In genomic region chr15:35992791-35993190, GRCh38 we compare ENCODE assay signal across 13 cellular contexts.
DNase-seq lines count a peak whose midpoint lies in the region; TF ChIP-seq lines count a peak whose summit lies in the region.
"Had no signal": no experiment of that assay in that cellular context is flagged by ENCODE, and none has a peak within 500 bp of the region (broad histone marks: within the 10 kb centered on the region; RNA-seq: fewer than 3 reads in every experiment).

No MANE protein-coding gene starts in this region.

- H3K4me3 ChIP-seq in AG10803 (ENCODE audit: low read length) (no peak overlapping the region), adipocyte (ENCODE audit: low read length) (no peak overlapping the region)

- no peaks in the 10 kb centered on the region for H3K27me3 ChIP-seq in adipocyte (replicated peaks; ENCODE audit: control insufficient read depth, insufficient read depth, low read length)

- no peaks in the 10 kb centered on the region for H3K9me3 ChIP-seq in adipocyte (ENCODE audit: control insufficient read depth, low read length)
- H3K9me3 ChIP-seq: Caco-2 had no signal

- no peaks in the 10 kb centered on the region for H3K36me3 ChIP-seq in adipocyte (ENCODE audit: control insufficient read depth, insufficient read depth, low read length, severe bottlenecking)

- no peaks in the 10 kb centered on the region for H3K4me1 ChIP-seq in adipocyte (ENCODE audit: control insufficient read depth, insufficient read depth, low read length)
- H3K4me1 ChIP-seq: Caco-2 had no signal

- TF ChIP-seq CTCF in AG10803 (conservative IDR thresholded peaks at IDR 0.05; ENCODE audit: low read length) = no peak

- DNase-seq in AG10803 (ENCODE audit: low read depth) (peak; percentile 23), adipocyte (ENCODE audit: low read depth) (peak; percentile 14), non-pigmented ciliary epithelial cell (ENCODE audit: low read depth) (peak; percentile 5), mucosa of gallbladder (ENCODE audit: low spot score) (no peak), iPS-NIHi11 (ENCODE audit: low spot score) (no peak), T-helper 9 cell (no peak), anterior cingulate cortex (lab: John Stamatoyannopoulos, UW) (no peak)
- DNase-seq: 8988T; AML-193; Caco-2; CD4-positive, alpha-beta T cell; GF-D8; H9 had no signal

- no peak overlapping the region for H3K9ac ChIP-seq in adipocyte (ENCODE audit: low read length)

Comparison
In these comparisons a context has a peak if more than half of its experiments do, and no peak if none do; other contexts are left out.
1. DNase-seq: peak in AG10803 (single experiment), adipocyte (single experiment) and non-pigmented ciliary epithelial cell (single experiment); none in mucosa of gallbladder (single experiment), iPS-NIHi11 (single experiment), T-helper 9 cell (single experiment) and anterior cingulate cortex (0 of 58).